8 cellular contexts compared by ENCODE assay signal in genomic region chr14:92951912-92952471, GRCh38. TPM values are rescaled to one million over a fixed set of nuclear protein-coding genes. Genes with fewer than 3 reads are reported as not detected.
DNase-seq lines count a peak whose midpoint lies in the region; ATAC-seq and TF ChIP-seq lines count a peak whose summit lies in the region.

No MANE protein-coding gene starts in this region.

- DNase-seq in GM10248 (ENCODE audit: extremely low spot score) (peak; percentile 92), NCI-H2081 (lab: John Stamatoyannopoulos, UW) (peak; percentile 81 to 82), MCF 10A (ENCODE audit: unreplicated experiment) (peak; percentile 62), immature natural killer cell (peak; percentile 69 to 78 (median 73))
- DNase-seq in stimulated activated CD4-positive, alpha-beta T cell treated with anti-CD3 and anti-CD28 coated beads, Interleukin-15, amount 100 ng/mL, for 48 hours (ENCODE audit: low read depth in 2 of 2): peak; percentile 69 to 71

- TF ChIP-seq CTCF in GM10248 (IDR thresholded peaks at IDR 0.05; ENCODE audit: control extremely low read depth, extremely low read depth, low read depth, missing control alignments): peak; percentile 85
- TF ChIP-seq CTCF in WI38 (IDR thresholded peaks at IDR 0.05; ENCODE audit: low read depth, low read length): peak; percentile 93
- peak; percentile 90 for TF ChIP-seq CTCF in MCF 10A (IDR thresholded peaks at IDR 0.05; ENCODE audit: unreplicated experiment)

- peaks cover 8% of the 10 kb centered on the region for H3K4me1 Mint-ChIP-seq in MCF 10A (ENCODE audit: insufficient read depth, unreplicated experiment)
- H3K4me1 Mint-ChIP-seq in immature natural killer cell: peaks cover 5 to 7% of the 10 kb centered on the region in 2 donors

- POLR2A ChIA-PET in GM10248 (lab: Yijun Ruan, JAX) (no interaction called here), MCF 10A (lab: Yijun Ruan, JAX) (interaction anchor here (0.6 to 1.3 kb wide), 6 partner anchors 47 to 187 kb away, joined by 3 read pairs; no protein-coding TSS in a partner anchor)

- H3K4me3 ChIP-seq in WI38 (ENCODE audit: low read depth, low read length): no peak overlapping the region

- intact Hi-C loops in MCF 10A (cut with micrococcal nuclease): loop anchor here (1.0 kb wide), 3 partner anchors 161 to 226 kb away; no protein-coding TSS in a partner anchor

- CTCF ChIA-PET in GM10248 (lab: Yijun Ruan, JAX): interaction anchor here (0.6 to 5.2 kb wide), 31 partner anchors 10 to 255 kb away, joined by 3 to 56 read pairs (median 5); partner anchors contain the start of genes GON7, ITPK1, LYSET and MOAP1
- CTCF ChIA-PET in MCF 10A (lab: Yijun Ruan, JAX): interaction anchor here (0.5 to 5.5 kb wide), 31 partner anchors 8 to 989 kb away, joined by 3 to 74 read pairs (median 4); partner anchors contain the start of genes GON7, ITPK1 and UBR7

- BruUV-seq in MCF 10A (replicated peaks; lab: Mats Ljungman, UMichigan): no TSS peak

- H3K27me3 Mint-ChIP-seq in MCF 10A (ENCODE audit: insufficient read depth, unreplicated experiment): no peaks in the 10 kb centered on the region
- peaks cover 0 to 4% (median 1%) of the 10 kb centered on the region in 3 donors for H3K27me3 Mint-ChIP-seq in immature natural killer cell (ENCODE audit: low read depth in 3 of 3)

- H3K9me3 Mint-ChIP-seq in MCF 10A (ENCODE audit: unreplicated experiment) (no peaks in the 10 kb centered on the region), immature natural killer cell (no peaks in the 10 kb centered on the region)

- H3K36me3 Mint-ChIP-seq in MCF 10A (ENCODE audit: insufficient read depth, unreplicated experiment) (peaks cover 62% of the 10 kb centered on the region), immature natural killer cell (peaks cover 3 to 21% (median 5%) of the 10 kb centered on the region in 3 donors)

- ATAC-seq in HG02623 (IDR thresholded peaks at IDR 0.05; ENCODE audit: unreplicated experiment) (peak; percentile 72), GM18520 (IDR thresholded peaks at IDR 0.05; ENCODE audit: unreplicated experiment) (no peak)

- H3K27ac Mint-ChIP-seq in MCF 10A (ENCODE audit: low read depth, unreplicated experiment) (no peak overlapping the region), immature natural killer cell (peak overlapping the region in 1 of 6 donors; percentile 58)

- no peak overlapping the region for H3K4me3 Mint-ChIP-seq in MCF 10A (ENCODE audit: unreplicated experiment)
- H3K4me3 Mint-ChIP-seq in immature natural killer cell: no peak overlapping the region

RNA-seq across cellular contexts. Expression of gene CHGA, which starts 29.0 kb away (rescaled TPM):
- total RNA-seq in MCF 10A (2022): 0.35 TPM in 1 of 2 replicates, not detected in the other
- under 1 TPM in 1 of 3 donors, not detected in 2; 0.63 TPM for polyA plus RNA-seq in immature natural killer cell
